24 cellular contexts compared by ENCODE assay signal in genomic region chr7:129617607-129618006, GRCh38. TPM values are rescaled to one million over a fixed set of nuclear protein-coding genes. Genes with fewer than 3 reads are reported as not detected.
A peak's percentile ranks its signal among the peaks of the same experiment; 100 is the strongest.
DNase-seq lines count a peak whose midpoint lies in the region; ATAC-seq, FAIRE-seq and TF ChIP-seq lines count a peak whose summit lies in the region.
"Had no signal": no experiment of that assay in that cellular context is flagged by ENCODE, and none has a peak within 500 bp of the region (broad histone marks: within the 10 kb centered on the region; RNA-seq: fewer than 3 reads in every experiment).

No MANE protein-coding gene starts in this region.

- H3K36me3 Mint-ChIP-seq in T-helper 17 cell (ENCODE audit: low read depth) (no peaks in the 10 kb centered on the region), immature natural killer cell (no peaks in the 10 kb centered on the region)

- H3K4me3 ChIP-seq in SK-N-SH (ENCODE audit: low read depth in 2 of 2, low read length in 1 of 2) (no peak overlapping the region), small intestine (ENCODE audit: low read depth in 1 of 2, low read length in 2 of 2) (no peak overlapping the region)
- H3K4me3 ChIP-seq: breast epithelium, HAP-1, lung, neural progenitor cell, Peyer's patch had no signal

- POLR2A ChIA-PET in SK-N-SH (lab: Yijun Ruan, JAX): no interaction called here
- POLR2A ChIA-PET in GM10248 (lab: Yijun Ruan, JAX): no interaction called here

- TF ChIP-seq CTCF in SK-N-SH (IDR thresholded peaks at IDR 0.05): no peak
- TF ChIP-seq CTCF in GM10248 (IDR thresholded peaks at IDR 0.05; ENCODE audit: control extremely low read depth, extremely low read depth, low read depth, missing control alignments): no peak

- no peak for ATAC-seq in SK-N-SH treated with all-trans-retinoic acid at 6 μM for 48 hours
- ATAC-seq in T-helper 17 cell: no peak
- ATAC-seq: effector memory CD8-positive, alpha-beta T cell; right cardiac atrium had no signal

- H3K9me3 ChIP-seq in SK-N-SH (no peaks in the 10 kb centered on the region), T-helper 17 cell (ENCODE audit: control insufficient read depth, low read length, poor library complexity, severe bottlenecking) (no peaks in the 10 kb centered on the region), small intestine (ENCODE audit: control insufficient read depth, low read depth) (no peaks in the 10 kb centered on the region)
- H3K9me3 ChIP-seq: breast epithelium, HAP-1, Peyer's patch had no signal

- peaks cover 76% of the 10 kb centered on the region for H4K20me1 ChIP-seq in SK-N-SH (ENCODE audit: insufficient read depth)

- no peak overlapping the region for H3K9ac ChIP-seq in SK-N-SH
- H3K9ac ChIP-seq: neural progenitor cell had no signal

- H3K9me2 ChIP-seq in SK-N-SH: no peaks in the 10 kb centered on the region

- H3K4me1 ChIP-seq in SK-N-SH (ENCODE audit: control insufficient read depth in 1 of 2, insufficient read depth in 2 of 2, low read depth in 1 of 2, low read length in 1 of 2): peaks cover 4 to 18% of the 10 kb centered on the region in 2 experiments
- H3K4me1 ChIP-seq in small intestine (ENCODE audit: control insufficient read depth in 2 of 2, insufficient read depth in 1 of 2, low read depth in 1 of 2, low read length in 1 of 2): peaks cover 0 to 4% of the 10 kb centered on the region in 2 donors
- H3K4me1 ChIP-seq: breast epithelium had no signal

- 93% methylated on average over 2 of the region's 2 CpGs for WGBS in SK-N-SH (ENCODE audit: low lambda C conversion rate)
- WGBS in small intestine, 3 donors: 40 to 53% (median 50%) methylated on average over 2 of the region's 2 CpGs

- H3K27me3 ChIP-seq in SK-N-SH (ENCODE audit: insufficient read depth) (no peaks in the 10 kb centered on the region), small intestine (ENCODE audit: control insufficient read depth in 2 of 2, insufficient read depth in 2 of 2, low read length in 2 of 2) (no peaks in the 10 kb centered on the region)
- H3K27me3 ChIP-seq: breast epithelium, neural progenitor cell, Peyer's patch had no signal

- no peaks in the 10 kb centered on the region for H3K27me3 Mint-ChIP-seq in T-helper 17 cell
- H3K27me3 Mint-ChIP-seq in immature natural killer cell (ENCODE audit: low read depth in 3 of 3): peaks cover 1 to 4% (median 3%) of the 10 kb centered on the region in 3 donors
- H3K27me3 Mint-ChIP-seq: CD8-positive, alpha-beta memory T cell; effector memory CD8-positive, alpha-beta T cell had no signal

- H3K4me2 ChIP-seq in SK-N-SH: peak overlapping the region; percentile 19; the same call in 1 of the 2 replicates
- H3K4me2 ChIP-seq: neural progenitor cell had no signal

- TF ChIP-seq POLR2A in GM12892 (IDR thresholded peaks at IDR 0.05; ENCODE audit: low read depth, low read length): no peak

- TF ChIP-seq RAD21 in SK-N-SH (IDR thresholded peaks at IDR 0.05; ENCODE audit: low read length): no peak

- DNase-seq in SK-N-SH (no peak), T-helper 17 cell (no peak), immature natural killer cell (no peak), small intestine (peak; percentile 13), LoVo (ENCODE audit: low spot score) (no peak), GM10248 (ENCODE audit: extremely low spot score) (no peak), GM12892 (ENCODE audit: insufficient read length) (no peak)
- DNase-seq: activated CD4-positive, CD25-positive, alpha-beta regulatory T cell treated with anti-CD3 and anti-CD28 coated beads, Interleukin-2, amount 50 U/mL, for 72 hours; activated naive CD4-positive, alpha-beta T cell treated with Interleukin-2 at 50 U/mL for 16 hours; CD8-positive, alpha-beta memory T cell; effector memory CD8-positive, alpha-beta T cell; NCI-H1105; NCI-H2171 treated with DMSO at 0.1 percent for 48 hours; NCI-H82; Peyer's patch; right cardiac atrium; stimulated activated CD4-positive, alpha-beta T cell treated with anti-CD3 and anti-CD28 coated beads, Interleukin-2, amount 100 ng/mL, for 24 hours; T-helper 2 cell had no signal

- H3K9me3 Mint-ChIP-seq in immature natural killer cell: no peaks in the 10 kb centered on the region
- H3K9me3 Mint-ChIP-seq: CD8-positive, alpha-beta memory T cell; effector memory CD8-positive, alpha-beta T cell had no signal

- H3K27ac Mint-ChIP-seq in T-helper 17 cell (no peak overlapping the region), immature natural killer cell (peak overlapping the region; percentile 1 to 67 (median 21))
- H3K27ac Mint-ChIP-seq: neural progenitor cell had no signal

- TF ChIP-seq EP300 in SK-N-SH (IDR thresholded peaks at IDR 0.05; ENCODE audit: borderline replicate concordance in 1 of 2, low read depth in 1 of 2, low read length in 1 of 2): no peak

- H3K4me3 Mint-ChIP-seq in T-helper 17 cell (peak overlapping the region; percentile 76), immature natural killer cell (peak overlapping the region in 1 of 5 donors; percentile 4)
- H3K4me3 Mint-ChIP-seq: neural progenitor cell had no signal

- peaks cover 0 to 16% of the 10 kb centered on the region in 2 experiments for H3K36me3 ChIP-seq in SK-N-SH (replicated peaks in 1 of 2; ENCODE audit: control insufficient read depth in 1 of 2, insufficient read depth in 2 of 2, low read length in 1 of 2)
- H3K36me3 ChIP-seq in small intestine (ENCODE audit: control insufficient read depth in 2 of 2, insufficient read depth in 2 of 2, low read length in 2 of 2): no peaks in the 10 kb centered on the region
- H3K36me3 ChIP-seq: breast epithelium, HAP-1, neural progenitor cell, Peyer's patch had no signal

- H2AFZ ChIP-seq in SK-N-SH (ENCODE audit: low read depth): no peak overlapping the region
- H2AFZ ChIP-seq: neural progenitor cell had no signal

- H3K27ac ChIP-seq in SK-N-SH (ENCODE audit: low read depth in 2 of 2, low read length in 1 of 2) (no peak overlapping the region), small intestine (ENCODE audit: low read depth in 1 of 2, low read length in 1 of 2) (no peak overlapping the region)
- H3K27ac ChIP-seq: breast epithelium, neural progenitor cell, Peyer's patch had no signal

- peaks cover 99% of the 10 kb centered on the region for H3K79me2 ChIP-seq in SK-N-SH (ENCODE audit: insufficient read depth)

- FAIRE-seq in small intestine (lab: Jason Lieb, UNC) (no peak), GM12892 (lab: Jason Lieb, UNC) (no peak)
- FAIRE-seq: GM12891 had no signal

- H3K4me1 Mint-ChIP-seq in T-helper 17 cell (peaks cover 46% of the 10 kb centered on the region), immature natural killer cell (peaks cover 71 to 88% of the 10 kb centered on the region in 2 donors)

- H3F3A ChIP-seq in SK-N-SH (replicated peaks; ENCODE audit: insufficient read depth): no peaks in the 10 kb centered on the region

- CTCF ChIA-PET in SK-N-SH (lab: Yijun Ruan, JAX) (interaction anchor here (1.1 to 15.7 kb wide), 7 partner anchors 14 to 399 kb away, joined by 3 to 214 read pairs (median 4); no protein-coding TSS in a partner anchor), GM10248 (lab: Yijun Ruan, JAX) (interaction anchor here (0.7 to 2.1 kb wide), 6 partner anchors 8 to 242 kb away, joined by 3 to 5 read pairs (median 3); no protein-coding TSS in a partner anchor)

TF ChIP-seq in SK-N-SH, 30 proteins besides CTCF, POLR2A, EP300 and RAD21 (continues in another document):
- TF ChIP-seq MEF2A (IDR thresholded peaks at IDR 0.05; ENCODE audit: borderline replicate concordance, low read depth) (no peak), ELF1 (IDR thresholded peaks at IDR 0.05) (no peak), MAX (IDR thresholded peaks at IDR 0.05; ENCODE audit: low read depth) (no peak), CHD2 (IDR thresholded peaks at IDR 0.05; ENCODE audit: low read length, partially characterized antibody) (no peak), SIN3A (IDR thresholded peaks at IDR 0.05; ENCODE audit: borderline replicate concordance, low read depth, low read length) (no peak)

TF ChIP-seq in SK-N-SH treated with all-trans-retinoic acid at 6 μM for 48 hours, 23 proteins besides CTCF, POLR2A, EP300 and RAD21 (continues in another document):
- TF ChIP-seq TOX (CRISPR knock-in tag; IDR thresholded peaks at IDR 0.05; ENCODE audit: borderline replicate concordance): no peak
- no peak for TF ChIP-seq TSHZ2 (CRISPR knock-in tag; IDR thresholded peaks at IDR 0.05)
- TF ChIP-seq CSDC2 (CRISPR knock-in tag; IDR thresholded peaks at IDR 0.05): no peak

RNA-seq across cellular contexts. Expression of gene NRF1, which starts 6.1 kb away (rescaled TPM):
- polyA plus RNA-seq in SK-N-SH (2012; rRNA removed) (10.9 and 16.9 TPM in 2 replicates), immature natural killer cell (10 to 100 TPM in 2 of 3 donors, 1 to 10 TPM in 1; 9.8 to 24.7 (median 12.7) TPM), small intestine (1 to 10 TPM; 7.6 to 9.7 (median 8.8) TPM)
- 6.8 and 10.2 TPM in 2 replicates for polyA plus RNA-seq in SK-N-SH (2012; cell fraction: cytosol; rRNA removed)
- 34.0 and 53.6 TPM in 2 replicates for polyA plus RNA-seq in SK-N-SH (2012; cell fraction: nucleus; rRNA removed)
- 10 to 100 TPM; 33.7 to 33.9 TPM for total RNA-seq in T-helper 17 cell
- 7.6 TPM for polyA plus RNA-seq in GM12892 (2012; ENCODE audit: missing spikeins)
